In the genomic region with DNA sequence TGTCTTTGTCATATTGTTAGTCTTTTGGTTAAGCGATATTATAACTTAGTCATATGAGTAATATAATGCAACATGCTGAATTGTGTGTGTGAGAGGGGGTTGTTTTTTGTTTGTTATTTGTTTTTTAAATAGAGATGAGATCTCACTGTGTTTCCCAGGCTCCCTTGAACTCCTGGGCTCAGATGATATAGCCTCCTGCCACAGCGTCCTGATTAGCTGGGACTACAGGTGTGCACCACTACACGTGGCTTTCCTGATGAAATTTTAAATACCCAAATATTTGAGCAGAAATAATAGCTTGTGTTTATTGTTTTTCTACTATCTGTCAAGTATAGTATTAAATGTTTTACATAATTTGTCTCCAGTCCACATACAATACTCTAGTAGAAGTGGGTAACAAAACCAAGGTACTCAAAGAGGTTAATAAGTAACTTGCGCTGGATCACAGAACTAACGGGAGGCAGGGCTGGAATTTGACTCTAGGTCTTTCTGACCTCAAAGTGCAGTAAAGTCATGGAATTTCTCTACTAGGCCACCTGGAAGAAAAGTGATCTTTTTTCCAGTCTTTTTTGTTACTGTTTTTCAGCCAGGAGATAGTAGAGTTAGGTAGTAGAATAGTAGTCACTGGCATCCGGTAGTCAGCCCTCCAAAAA, we compare ENCODE assay signal across 17 cellular contexts.
"Had no signal": no experiment of that assay in that cellular context is flagged by ENCODE, and none has a peak within 500 bp of the region (broad histone marks: within the 10 kb centered on the region; RNA-seq: fewer than 3 reads in every experiment).

No MANE protein-coding gene starts in this region.

- FAIRE-seq: bronchial epithelial cell had no signal

- H3K27ac ChIP-seq: psoas muscle, sigmoid colon had no signal

- ATAC-seq: natural killer cell, psoas muscle had no signal

- H3K4me3 ChIP-seq: psoas muscle, sigmoid colon had no signal

- H3K9me3 ChIP-seq: sigmoid colon had no signal

- DNase-seq: activated CD4-positive, alpha-beta memory T cell treated with anti-CD3 and anti-CD28 coated beads, Interleukin-2, amount 10 ng/mL, durations not matched to agents 7 days and 5 days; activated CD4-positive, alpha-beta T cell treated with anti-CD3 and anti-CD28 coated beads for 1 hour; activated gamma-delta T cell; activated naive CD8-positive, alpha-beta T cell treated with anti-CD3 and anti-CD28 coated beads, Interleukin-2, amount 10 ng/mL, durations not matched to agents 7 days and 5 days; activated T-cell treated with anti-CD3 and anti-CD28 coated beads, Interleukin-2, amount 50 U/mL, for 48 hours; anterior cingulate cortex; endodermal cell; glutamatergic neuron; mammary epithelial cell; natural killer cell; nucleus accumbens; psoas muscle; sigmoid colon; stimulated activated CD4-positive, alpha-beta T cell treated with anti-CD3 and anti-CD28 coated beads, Interleukin-12 subunit alpha, Interleukin-12 subunit beta, amount 100 ng/mL, for 4 hours; stimulated activated naive CD4-positive, alpha-beta T cell treated with Interleukin-2 at 50 U/mL for 16 hours; T1000 had no signal

- H3K27me3 ChIP-seq: sigmoid colon had no signal

- H3K36me3 ChIP-seq: sigmoid colon had no signal
